ENCODE assay signal across 2 cellular contexts in the genomic region with DNA sequence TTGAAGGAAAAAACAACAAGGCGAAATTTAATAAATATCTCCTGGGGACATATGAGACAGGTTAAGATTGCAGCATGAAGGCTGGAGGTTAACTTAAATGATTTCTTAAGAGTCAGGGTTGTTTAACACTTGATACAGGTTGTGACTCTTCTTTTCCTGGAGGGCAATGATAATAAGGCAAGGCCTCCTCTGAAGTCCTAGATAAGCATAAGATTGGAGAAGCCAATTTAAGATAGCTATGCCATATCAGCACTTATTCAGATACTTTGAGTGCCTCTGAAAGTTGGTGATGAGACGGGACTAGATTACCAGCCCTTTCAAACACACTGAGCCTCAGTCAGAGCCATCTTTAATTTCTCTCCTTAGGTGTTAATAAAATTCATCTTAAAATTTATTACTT.
TF ChIP-seq lines count a peak whose summit lies in the region.

No MANE protein-coding gene starts in this region.

TF ChIP-seq in SK-N-SH treated with all-trans-retinoic acid at 6 μM for 48 hours, 23 proteins besides CTCF, POLR2A, EP300 and RAD21 (continued from another document):
- TF ChIP-seq, protein P1, sequence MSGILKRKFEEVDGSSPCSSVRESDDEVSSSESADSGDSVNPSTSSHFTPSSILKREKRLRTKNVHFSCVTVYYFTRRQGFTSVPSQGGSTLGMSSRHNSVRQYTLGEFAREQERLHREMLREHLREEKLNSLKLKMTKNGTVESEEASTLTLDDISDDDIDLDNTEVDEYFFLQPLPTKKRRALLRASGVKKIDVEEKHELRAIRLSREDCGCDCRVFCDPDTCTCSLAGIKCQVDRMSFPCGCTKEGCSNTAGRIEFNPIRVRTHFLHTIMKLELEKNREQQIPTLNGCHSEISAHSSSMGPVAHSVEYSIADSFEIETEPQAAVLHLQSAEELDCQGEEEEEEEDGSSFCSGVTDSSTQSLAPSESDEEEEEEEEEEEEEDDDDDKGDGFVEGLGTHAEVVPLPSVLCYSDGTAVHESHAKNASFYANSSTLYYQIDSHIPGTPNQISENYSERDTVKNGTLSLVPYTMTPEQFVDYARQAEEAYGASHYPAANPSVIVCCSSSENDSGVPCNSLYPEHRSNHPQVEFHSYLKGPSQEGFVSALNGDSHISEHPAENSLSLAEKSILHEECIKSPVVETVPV (CRISPR knock-in tag; IDR thresholded peaks at IDR 0.05), result no peak
- no peak for TF ChIP-seq PPARA (CRISPR knock-in tag; IDR thresholded peaks at IDR 0.05; ENCODE audit: borderline replicate concordance)
TF ChIP-seq in SK-N-SH treated with all-trans-retinoic acid at 6 μM for 48 hours: peak in this region for 1.

TF ChIP-seq in SK-N-SH, 30 proteins besides CTCF, POLR2A, EP300 and RAD21 (continued from another document):
- TF ChIP-seq, protein P2, sequence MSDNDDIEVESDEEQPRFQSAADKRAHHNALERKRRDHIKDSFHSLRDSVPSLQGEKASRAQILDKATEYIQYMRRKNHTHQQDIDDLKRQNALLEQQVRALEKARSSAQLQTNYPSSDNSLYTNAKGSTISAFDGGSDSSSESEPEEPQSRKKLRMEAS (IDR thresholded peaks at IDR 0.05; ENCODE audit: low read depth), result no peak
- TF ChIP-seq ELF1 (IDR thresholded peaks at IDR 0.05) (no peak), PBX3 (IDR thresholded peaks at IDR 0.05) (no peak), GABPA (IDR thresholded peaks at IDR 0.05; ENCODE audit: low read depth) (no peak), TEAD4 (IDR thresholded peaks at IDR 0.05; ENCODE audit: borderline replicate concordance, insufficient read depth) (no peak), GATA2 (CRISPR knock-in tag; IDR thresholded peaks at IDR 0.05) (no peak)
- TF ChIP-seq, protein P3, sequence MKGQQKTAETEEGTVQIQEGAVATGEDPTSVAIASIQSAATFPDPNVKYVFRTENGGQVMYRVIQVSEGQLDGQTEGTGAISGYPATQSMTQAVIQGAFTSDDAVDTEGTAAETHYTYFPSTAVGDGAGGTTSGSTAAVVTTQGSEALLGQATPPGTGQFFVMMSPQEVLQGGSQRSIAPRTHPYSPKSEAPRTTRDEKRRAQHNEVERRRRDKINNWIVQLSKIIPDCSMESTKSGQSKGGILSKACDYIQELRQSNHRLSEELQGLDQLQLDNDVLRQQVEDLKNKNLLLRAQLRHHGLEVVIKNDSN (IDR thresholded peaks at IDR 0.05; ENCODE audit: borderline replicate concordance, low read depth), result no peak
